ENCODE assay signal across 22 cellular contexts in genomic region chr10:58954163-58954562, GRCh38.
DNase-seq lines count a peak whose midpoint lies in the region; ATAC-seq and TF ChIP-seq lines count a peak whose summit lies in the region.
"Had no signal": no experiment of that assay in that cellular context is flagged by ENCODE, and none has a peak within 500 bp of the region (broad histone marks: within the 10 kb centered on the region; RNA-seq: fewer than 3 reads in every experiment).

No MANE protein-coding gene starts in this region.

- TF ChIP-seq CTCF in stomach (IDR thresholded peaks at IDR 0.05) = no peak

- no peak for ATAC-seq in left lobe of liver
- ATAC-seq: A549 had no signal

- H4K12ac ChIP-seq in trophoblast cell (ENCODE audit: low read depth, low read length) = no peak overlapping the region

- no peak overlapping the region for H3K18ac ChIP-seq in trophoblast cell (ENCODE audit: low read length)

- H3K36me3 ChIP-seq in trophoblast cell (ENCODE audit: control insufficient read depth in 1 of 2, insufficient read depth in 2 of 2, low read length in 2 of 2) (no peaks in the 10 kb centered on the region), stomach (no peaks in the 10 kb centered on the region)
- H3K36me3 ChIP-seq: BE2C, BLaER1 had no signal

- TF ChIP-seq POLR2A in stomach (IDR thresholded peaks at IDR 0.05) = no peak

- H2BK5ac ChIP-seq in trophoblast cell (ENCODE audit: low read depth, low read length, poor library complexity) = no peak overlapping the region

- no CpG with 5 or more reads among the region's 2 CpGs for WGBS in trophoblast cell (ENCODE audit: extremely low coverage, insufficient coverage, insufficient read length)
- WGBS in stomach, 5 donors = 79 to 95% (median 89%) methylated on average over 2 of the region's 2 CpGs

- H3K23ac ChIP-seq in trophoblast cell (ENCODE audit: low read length) = no peak overlapping the region

- H3K79me1 ChIP-seq in trophoblast cell (ENCODE audit: low read length) = no peaks in the 10 kb centered on the region

- H3K4me3 ChIP-seq in trophoblast cell (ENCODE audit: low read depth, low read length) (no peak overlapping the region), stomach (no peak overlapping the region)
- H3K4me3 ChIP-seq: A549, BLaER1 had no signal

- no peak for TF ChIP-seq RAD21 in Ishikawa (IDR thresholded peaks at IDR 0.05; ENCODE audit: low read depth)

- H3K14ac ChIP-seq in trophoblast cell (ENCODE audit: low read length) = no peak overlapping the region

- TF ChIP-seq EP300 in Ishikawa (IDR thresholded peaks at IDR 0.05; ENCODE audit: borderline replicate concordance) (no peak), stomach (IDR thresholded peaks at IDR 0.05) (no peak)

- H3K79me2 ChIP-seq in trophoblast cell (ENCODE audit: control insufficient read depth, insufficient read depth, low read length, poor library complexity) = no peaks in the 10 kb centered on the region

- H3K9ac ChIP-seq in trophoblast cell (ENCODE audit: low read length) = no peak overlapping the region
- H3K9ac ChIP-seq: BLaER1 had no signal

- H3K4ac ChIP-seq in trophoblast cell (ENCODE audit: low read depth, low read length) = no peak overlapping the region

- intact Hi-C loops in stomach (cut with DNase I; ENCODE audit: low total_unique reads) = loop anchor here (10.0 kb wide), 1 partner anchor 221 kb away; the partner anchor contains the start of gene PHYHIPL

- no peak overlapping the region for H4K91ac ChIP-seq in trophoblast cell (ENCODE audit: low read depth, low read length)

- no peaks in the 10 kb centered on the region for H3K27me3 ChIP-seq in trophoblast cell (ENCODE audit: insufficient read depth, low read length)
- H3K27me3 ChIP-seq in stomach = no peaks in the 10 kb centered on the region
- H3K27me3 ChIP-seq: BE2C, BLaER1 had no signal

- no peak overlapping the region for H2BK12ac ChIP-seq in trophoblast cell (ENCODE audit: low read length)

- H3K27ac ChIP-seq in trophoblast cell (ENCODE audit: low read depth, low read length) (no peak overlapping the region), stomach (no peak overlapping the region)
- H3K27ac ChIP-seq: 22Rv1, A549, BLaER1 had no signal

- no peak overlapping the region for H2AFZ ChIP-seq in trophoblast cell (ENCODE audit: insufficient read depth, low read length, poor library complexity)

- H3K4me1 ChIP-seq in trophoblast cell (ENCODE audit: control insufficient read depth in 1 of 2, insufficient read depth in 2 of 2, low read length in 2 of 2) (peaks cover 3 to 10% of the 10 kb centered on the region in 2 experiments), stomach (no peaks in the 10 kb centered on the region)

- no peak overlapping the region for H4K8ac ChIP-seq in trophoblast cell (ENCODE audit: low read depth, low read length)

- H3K9me3 ChIP-seq in trophoblast cell (ENCODE audit: insufficient read depth, low read depth, low read length) (no peaks in the 10 kb centered on the region), stomach (no peaks in the 10 kb centered on the region)
- H3K9me3 ChIP-seq: A549, BE2C, BLaER1 had no signal

- no peak overlapping the region for H3K4me2 ChIP-seq in trophoblast cell (ENCODE audit: low read length)
- H3K4me2 ChIP-seq: A549, BLaER1 had no signal

- H2AK5ac ChIP-seq in trophoblast cell (ENCODE audit: low read length) = no peak overlapping the region

- no peak overlapping the region for H2BK120ac ChIP-seq in trophoblast cell (ENCODE audit: insufficient read depth, low read length, poor library complexity)

- DNase-seq in islet precursor cell = peak; percentile 70
- DNase-seq in trophoblast cell = peak; percentile 90 to 94
- DNase-seq in stomach = no peak
- no peak for DNase-seq in HuH-7.5 (ENCODE audit: low spot score)
- no peak for DNase-seq in left lobe of liver (ENCODE audit: low spot score)
- DNase-seq: BE2C; C1 segment of cervical spinal cord; CD4-positive, alpha-beta memory T cell; CD4-positive, CD25-positive, alpha-beta regulatory T cell; CD8-positive, alpha-beta memory T cell; COR-L47; DMS 273 treated with DMSO at 0.1 percent for 48 hours; DMS153; DMS53; DMS79; DND-41; EL; GDM1 had no signal

TF ChIP-seq in Ishikawa, 13 proteins besides CTCF, POLR2A, EP300 and RAD21:
- TF ChIP-seq ZBTB7A (IDR thresholded peaks at IDR 0.05; ENCODE audit: low read depth) (no peak), TCF12 (IDR thresholded peaks at IDR 0.05; ENCODE audit: low read depth) (no peak), YY1 (IDR thresholded peaks at IDR 0.05; ENCODE audit: low read depth) (no peak), USF1 (IDR thresholded peaks at IDR 0.05) (0 out of 2 replicates have a peak, but pooled peaks have one; percentile 19), TEAD4 (IDR thresholded peaks at IDR 0.05) (no peak), TAF1 (IDR thresholded peaks at IDR 0.05; ENCODE audit: low read depth) (no peak), NFIC (IDR thresholded peaks at IDR 0.05) (no peak), REST (IDR thresholded peaks at IDR 0.05; ENCODE audit: low read depth) (no peak)

Comparison
In these comparisons a context has a peak if more than half of its experiments do, and no peak if none do; other contexts are left out.
1. DNase-seq: peak in islet precursor cell (single experiment) and trophoblast cell (2 of 2); none in stomach (single experiment), HuH-7.5 (single experiment) and left lobe of liver (single experiment).